ENCODE assay signal across 2 cellular contexts in the genomic region with DNA sequence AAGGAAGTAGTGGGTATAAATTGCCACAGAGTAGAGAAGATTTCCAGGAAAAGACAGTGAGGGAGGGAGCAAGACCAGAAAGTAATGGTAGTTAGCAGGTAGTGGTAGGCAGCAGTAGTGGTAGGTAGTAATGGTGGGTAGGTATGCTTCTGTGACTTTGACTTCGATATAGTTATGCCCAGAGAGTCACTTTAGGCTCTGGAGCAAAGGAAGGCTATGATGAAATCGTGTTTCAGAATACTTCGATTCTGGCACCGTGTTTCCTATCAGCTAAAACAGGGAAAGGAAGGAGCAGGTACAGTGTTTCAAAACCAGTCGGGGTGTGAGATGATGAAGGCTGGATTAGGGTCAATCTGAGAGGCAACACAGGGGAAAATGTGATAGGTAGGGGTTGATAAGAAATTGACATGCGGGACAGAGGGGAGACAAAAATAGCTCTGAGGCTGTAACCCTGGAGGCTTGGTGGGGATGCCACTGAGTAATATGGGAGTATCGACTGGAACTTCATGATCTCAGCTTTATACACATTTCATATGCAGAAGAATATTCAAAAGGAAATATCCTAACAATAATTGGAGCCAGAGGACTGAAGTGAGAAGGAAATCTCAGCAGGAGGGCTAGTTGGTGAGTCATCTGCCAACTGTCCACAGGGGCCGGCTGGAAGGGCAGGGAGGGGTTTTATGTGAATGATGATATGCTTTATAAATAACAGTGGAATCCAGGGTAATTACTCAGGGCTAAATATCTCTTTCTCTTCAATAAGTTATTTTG.
TF ChIP-seq lines count a peak whose summit lies in the region.

No MANE protein-coding gene starts in this region.

TF ChIP-seq in A549, 52 proteins besides CTCF, POLR2A, EP300 and RAD21:
- TF ChIP-seq FOSB (CRISPR knock-in tag; IDR thresholded peaks at IDR 0.05) (no peak), CBX8 (IDR thresholded peaks at IDR 0.05) (no peak), JUN (IDR thresholded peaks at IDR 0.05) (0 out of 5 replicates have a peak, but pooled peaks of 1 of the 2 experiments have one; percentile 27), SREBF2 (IDR thresholded peaks at IDR 0.05) (no peak), GATA3 (IDR thresholded peaks at IDR 0.05; ENCODE audit: borderline replicate concordance) (0 out of 2 replicates have a peak, but pooled peaks have one; percentile 21), FOSL2 (IDR thresholded peaks at IDR 0.05) (peak; percentile 70; the same call in 1 of the 2 replicates), FOSL2 (CRISPR knock-in tag; IDR thresholded peaks at IDR 0.05) (peak; percentile 85), JUNB (IDR thresholded peaks at IDR 0.05) (peak; percentile 73), ESRRA (IDR thresholded peaks at IDR 0.05; ENCODE audit: borderline replicate concordance, low read length) (no peak), CHD4 (IDR thresholded peaks at IDR 0.05; ENCODE audit: borderline replicate concordance) (no peak)
- TF ChIP-seq, protein P1, sequence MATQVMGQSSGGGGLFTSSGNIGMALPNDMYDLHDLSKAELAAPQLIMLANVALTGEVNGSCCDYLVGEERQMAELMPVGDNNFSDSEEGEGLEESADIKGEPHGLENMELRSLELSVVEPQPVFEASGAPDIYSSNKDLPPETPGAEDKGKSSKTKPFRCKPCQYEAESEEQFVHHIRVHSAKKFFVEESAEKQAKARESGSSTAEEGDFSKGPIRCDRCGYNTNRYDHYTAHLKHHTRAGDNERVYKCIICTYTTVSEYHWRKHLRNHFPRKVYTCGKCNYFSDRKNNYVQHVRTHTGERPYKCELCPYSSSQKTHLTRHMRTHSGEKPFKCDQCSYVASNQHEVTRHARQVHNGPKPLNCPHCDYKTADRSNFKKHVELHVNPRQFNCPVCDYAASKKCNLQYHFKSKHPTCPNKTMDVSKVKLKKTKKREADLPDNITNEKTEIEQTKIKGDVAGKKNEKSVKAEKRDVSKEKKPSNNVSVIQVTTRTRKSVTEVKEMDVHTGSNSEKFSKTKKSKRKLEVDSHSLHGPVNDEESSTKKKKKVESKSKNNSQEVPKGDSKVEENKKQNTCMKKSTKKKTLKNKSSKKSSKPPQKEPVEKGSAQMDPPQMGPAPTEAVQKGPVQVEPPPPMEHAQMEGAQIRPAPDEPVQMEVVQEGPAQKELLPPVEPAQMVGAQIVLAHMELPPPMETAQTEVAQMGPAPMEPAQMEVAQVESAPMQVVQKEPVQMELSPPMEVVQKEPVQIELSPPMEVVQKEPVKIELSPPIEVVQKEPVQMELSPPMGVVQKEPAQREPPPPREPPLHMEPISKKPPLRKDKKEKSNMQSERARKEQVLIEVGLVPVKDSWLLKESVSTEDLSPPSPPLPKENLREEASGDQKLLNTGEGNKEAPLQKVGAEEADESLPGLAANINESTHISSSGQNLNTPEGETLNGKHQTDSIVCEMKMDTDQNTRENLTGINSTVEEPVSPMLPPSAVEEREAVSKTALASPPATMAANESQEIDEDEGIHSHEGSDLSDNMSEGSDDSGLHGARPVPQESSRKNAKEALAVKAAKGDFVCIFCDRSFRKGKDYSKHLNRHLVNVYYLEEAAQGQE (IDR thresholded peaks at IDR 0.05), result no peak

TF ChIP-seq in HepG2, 621 proteins besides CTCF, POLR2A, EP300 and RAD21:
- TF ChIP-seq ZNF605 (CRISPR knock-in tag; IDR thresholded peaks at IDR 0.05), result no peak
- TF ChIP-seq HDAC6 (IDR thresholded peaks at IDR 0.05; ENCODE audit: low read depth, low read length), result no peak
